In genomic region chr11:62726156-62727006, GRCh38 we compare ENCODE assay signal across 8 cellular contexts. TPM values are rescaled to one million over a fixed set of nuclear protein-coding genes. Genes with fewer than 3 reads are reported as not detected.
A peak's percentile ranks its signal among the peaks of the same experiment; 100 is the strongest.
DNase-seq lines count a peak whose midpoint lies in the region; ATAC-seq and TF ChIP-seq lines count a peak whose summit lies in the region.

No MANE protein-coding gene starts in this region.

- peaks cover 21% of the 10 kb centered on the region for H3K27me3 Mint-ChIP-seq in endothelial cell (ENCODE audit: unreplicated experiment)
- H3K27me3 Mint-ChIP-seq in naive thymus-derived CD4-positive, alpha-beta T cell: peaks cover 0 to 2% (median 0%) of the 10 kb centered on the region in 5 donors

- CTCF ChIA-PET in BJ (lab: Yijun Ruan, JAX): interaction anchor here (1.0 to 1.4 kb wide), 5 partner anchors 10 to 93 kb away, joined by 3 to 5 read pairs (median 3); partner anchors contain the start of gene UBXN1
- CTCF ChIA-PET in naive thymus-derived CD4-positive, alpha-beta T cell (lab: Charles Lee): interaction anchor here (0.8 to 1.8 kb wide), 2 partner anchors 83 to 134 kb away, joined by 3 to 5 read pairs; no protein-coding TSS in a partner anchor

- H3K9me3 Mint-ChIP-seq in endothelial cell (ENCODE audit: unreplicated experiment): no peaks in the 10 kb centered on the region
- H3K9me3 Mint-ChIP-seq in naive thymus-derived CD4-positive, alpha-beta T cell: peaks cover 0 to 8% (median 0%) of the 10 kb centered on the region in 11 donors

- DNase-seq in BJ (ENCODE audit: low read depth) (no peak), RPMI8226 (peak; percentile 34), endothelial cell (ENCODE audit: low spot score) (peak; percentile 18), Kasumi-1 (lab: John Stamatoyannopoulos, UW) (no peak), DMS114 treated with DMSO at 0.1 percent for 48 hours (lab: John Stamatoyannopoulos, UW; ENCODE audit: unreplicated experiment) (no peak), midbrain (lab: John Stamatoyannopoulos, UW) (no peak)
- DNase-seq in naive thymus-derived CD4-positive, alpha-beta T cell: peak in 5 of 9 donors; percentile 16 to 34 (median 23)

- H3K4me1 ChIP-seq in naive thymus-derived CD4-positive, alpha-beta T cell (ENCODE audit: control insufficient read depth in 2 of 2, insufficient read depth in 2 of 2, low read length in 2 of 2): peaks cover 36 to 40% of the 10 kb centered on the region in 2 donors

- TF ChIP-seq CTCF in BJ (IDR thresholded peaks at IDR 0.05; ENCODE audit: insufficient read depth, low read depth, low read length): no peak
- TF ChIP-seq CTCF in endothelial cell (IDR thresholded peaks at IDR 0.05; ENCODE audit: unreplicated experiment): no peak

- peaks cover 31% of the 10 kb centered on the region for H3K4me1 Mint-ChIP-seq in endothelial cell (ENCODE audit: unreplicated experiment)
- peaks cover 23 to 70% (median 60%) of the 10 kb centered on the region in 7 donors for H3K4me1 Mint-ChIP-seq in naive thymus-derived CD4-positive, alpha-beta T cell

- intact Hi-C loops in naive thymus-derived CD4-positive, alpha-beta T cell (cut with micrococcal nuclease): loop anchor here (1.0 to 5.0 kb wide), 23 partner anchors 17 to 1112 kb away; partner anchors contain the start of genes EEF1G (in 2 of the 2), GANAB (in 2 of the 2), NXF1 (in 2 of the 2) and STX5 (in 2 of the 2)

- peak overlapping the region; percentile 99 for H3K4me3 Mint-ChIP-seq in endothelial cell (ENCODE audit: unreplicated experiment)
- H3K4me3 Mint-ChIP-seq in naive thymus-derived CD4-positive, alpha-beta T cell: peak overlapping the region; percentile 91 to 99 (median 96)

- peak; percentile 1 for ATAC-seq in GM21576 (IDR thresholded peaks at IDR 0.05; ENCODE audit: unreplicated experiment)
- ATAC-seq in naive thymus-derived CD4-positive, alpha-beta T cell: peak; percentile 0

- H3K27ac ChIP-seq in naive thymus-derived CD4-positive, alpha-beta T cell (ENCODE audit: low read depth, low read length): peak overlapping the region; percentile 92

- H3K27me3 ChIP-seq in BJ (ENCODE audit: control insufficient read depth, insufficient read depth, low read length): no peaks in the 10 kb centered on the region
- no peaks in the 10 kb centered on the region for H3K27me3 ChIP-seq in naive thymus-derived CD4-positive, alpha-beta T cell (ENCODE audit: control insufficient read depth in 2 of 2, insufficient read depth in 2 of 2, low read length in 2 of 2)

- H3K9me3 ChIP-seq in naive thymus-derived CD4-positive, alpha-beta T cell (ENCODE audit: control insufficient read depth in 2 of 3, low read length in 3 of 3): no peaks in the 10 kb centered on the region

- H3K36me3 Mint-ChIP-seq in endothelial cell (ENCODE audit: low read depth, unreplicated experiment): peaks cover 38% of the 10 kb centered on the region
- H3K36me3 Mint-ChIP-seq in naive thymus-derived CD4-positive, alpha-beta T cell: peaks cover 0 to 46% (median 32%) of the 10 kb centered on the region in 5 donors

- POLR2A ChIA-PET in BJ (lab: Charles Lee): interaction anchor here (1.0 to 2.2 kb wide), 3 partner anchors 17 to 61 kb away, joined by 3 to 12 read pairs (median 3); partner anchors contain the start of genes C11orf98, CSKMT and ZBTB3
- POLR2A ChIA-PET in naive thymus-derived CD4-positive, alpha-beta T cell (lab: Charles Lee): interaction anchor here (0.5 to 17.5 kb wide), 40 partner anchors 9 to 302 kb away, joined by 3 to 347 read pairs (median 6); partner anchors contain the start of genes BSCL2, C11orf98, CSKMT and EML3

- peak overlapping the region; percentile 42 for H3K27ac Mint-ChIP-seq in endothelial cell (ENCODE audit: unreplicated experiment)
- H3K27ac Mint-ChIP-seq in naive thymus-derived CD4-positive, alpha-beta T cell: peak overlapping the region; percentile 84 to 99 (median 91)

- H3K36me3 ChIP-seq in BJ (ENCODE audit: control insufficient read depth, insufficient read depth, low read length): peaks cover 11% of the 10 kb centered on the region
- peaks cover 16 to 40% (median 24%) of the 10 kb centered on the region in 3 experiments for H3K36me3 ChIP-seq in naive thymus-derived CD4-positive, alpha-beta T cell (ENCODE audit: control insufficient read depth in 2 of 3, insufficient read depth in 3 of 3, low read length in 3 of 3)

- peak overlapping the region; percentile 88 for H3K4me3 ChIP-seq in BJ (ENCODE audit: low read depth, low read length)
- H3K4me3 ChIP-seq in naive thymus-derived CD4-positive, alpha-beta T cell (ENCODE audit: low read length): peak overlapping the region; percentile 87

RNA-seq across cellular contexts. Expression of gene HNRNPUL2, which starts 0.9 kb away (rescaled TPM):
- 10.0 and 17.3 TPM in 2 replicates for polyA plus RNA-seq in BJ (2011; rRNA removed)
- 7.9 and 13.1 TPM in 2 replicates for polyA minus RNA-seq in BJ (2011; rRNA and poly(A)+ RNA removed)
- 43.6 TPM for total RNA-seq in endothelial cell (ENCODE audit: unreplicated experiment)
- total RNA-seq in naive thymus-derived CD4-positive, alpha-beta T cell: 10 to 100 TPM; 43.4 to 77.5 (median 65.3) TPM
- 1 to 10 TPM; 1.9 TPM for polyA plus RNA-seq in naive thymus-derived CD4-positive, alpha-beta T cell

RNA-seq across cellular contexts. Expression of gene TTC9C, which starts 1.9 kb away (rescaled TPM):
- polyA plus RNA-seq in BJ (2011; rRNA removed): 31.7 and 32.6 TPM in 2 replicates
- 14.2 and 16.7 TPM in 2 replicates for polyA minus RNA-seq in BJ (2011; rRNA and poly(A)+ RNA removed)
- 38.1 TPM for total RNA-seq in endothelial cell (ENCODE audit: unreplicated experiment)
- 10 to 100 TPM; 13.1 to 53.0 (median 47.1) TPM for total RNA-seq in naive thymus-derived CD4-positive, alpha-beta T cell
- polyA plus RNA-seq in naive thymus-derived CD4-positive, alpha-beta T cell: 10 to 100 TPM; 12.0 to 29.3 TPM

RNA-seq across cellular contexts. Expression of gene GNG3, which starts 18.9 kb away (rescaled TPM):
- not detected in 2 replicates for polyA plus RNA-seq in BJ (2011; rRNA removed)
- not detected in 2 replicates for polyA minus RNA-seq in BJ (2011; rRNA and poly(A)+ RNA removed)
- 1.1 TPM for total RNA-seq in endothelial cell (ENCODE audit: unreplicated experiment)
- not detected for total RNA-seq in naive thymus-derived CD4-positive, alpha-beta T cell
- not detected for polyA plus RNA-seq in naive thymus-derived CD4-positive, alpha-beta T cell

RNA-seq across cellular contexts. Expression of gene BSCL2, which starts 19.2 kb away (rescaled TPM):
- 70.8 and 94.1 TPM in 2 replicates for polyA plus RNA-seq in BJ (2011; rRNA removed)
- polyA minus RNA-seq in BJ (2011; rRNA and poly(A)+ RNA removed): 47.3 and 89.8 TPM in 2 replicates
- 53.6 TPM for total RNA-seq in endothelial cell (ENCODE audit: unreplicated experiment)
- total RNA-seq in naive thymus-derived CD4-positive, alpha-beta T cell: 10 to 100 TPM; 28.4 to 53.9 (median 39.0) TPM
- polyA plus RNA-seq in naive thymus-derived CD4-positive, alpha-beta T cell: 10 to 100 TPM; 57.9 to 63.5 TPM

RNA-seq across cellular contexts. Expression of gene ZBTB3, which starts 27.6 kb away (rescaled TPM):
- 3.5 and 3.8 TPM in 2 replicates for polyA plus RNA-seq in BJ (2011; rRNA removed)
- polyA minus RNA-seq in BJ (2011; rRNA and poly(A)+ RNA removed): 11.7 and 12.9 TPM in 2 replicates
- total RNA-seq in endothelial cell (ENCODE audit: unreplicated experiment): 12.7 TPM
- 10 to 100 TPM in 3 of 5 experiments, 1 to 10 TPM in 2; 6.4 to 24.1 (median 19.0) TPM for total RNA-seq in naive thymus-derived CD4-positive, alpha-beta T cell
- polyA plus RNA-seq in naive thymus-derived CD4-positive, alpha-beta T cell: 1 to 10 TPM; 4.1 to 7.7 TPM

Comparison
In these comparisons a context has a peak if more than half of its experiments do, and no peak if none do; other contexts are left out.
1. DNase-seq: peak in RPMI8226 (single experiment), endothelial cell (single experiment) and naive thymus-derived CD4-positive, alpha-beta T cell (5 of 9); none in BJ (single experiment), Kasumi-1 (0 of 2), DMS114 treated with DMSO at 0.1 percent for 48 hours (single experiment) and midbrain (single experiment).